11 cellular contexts compared by ENCODE assay signal in the genomic region with DNA sequence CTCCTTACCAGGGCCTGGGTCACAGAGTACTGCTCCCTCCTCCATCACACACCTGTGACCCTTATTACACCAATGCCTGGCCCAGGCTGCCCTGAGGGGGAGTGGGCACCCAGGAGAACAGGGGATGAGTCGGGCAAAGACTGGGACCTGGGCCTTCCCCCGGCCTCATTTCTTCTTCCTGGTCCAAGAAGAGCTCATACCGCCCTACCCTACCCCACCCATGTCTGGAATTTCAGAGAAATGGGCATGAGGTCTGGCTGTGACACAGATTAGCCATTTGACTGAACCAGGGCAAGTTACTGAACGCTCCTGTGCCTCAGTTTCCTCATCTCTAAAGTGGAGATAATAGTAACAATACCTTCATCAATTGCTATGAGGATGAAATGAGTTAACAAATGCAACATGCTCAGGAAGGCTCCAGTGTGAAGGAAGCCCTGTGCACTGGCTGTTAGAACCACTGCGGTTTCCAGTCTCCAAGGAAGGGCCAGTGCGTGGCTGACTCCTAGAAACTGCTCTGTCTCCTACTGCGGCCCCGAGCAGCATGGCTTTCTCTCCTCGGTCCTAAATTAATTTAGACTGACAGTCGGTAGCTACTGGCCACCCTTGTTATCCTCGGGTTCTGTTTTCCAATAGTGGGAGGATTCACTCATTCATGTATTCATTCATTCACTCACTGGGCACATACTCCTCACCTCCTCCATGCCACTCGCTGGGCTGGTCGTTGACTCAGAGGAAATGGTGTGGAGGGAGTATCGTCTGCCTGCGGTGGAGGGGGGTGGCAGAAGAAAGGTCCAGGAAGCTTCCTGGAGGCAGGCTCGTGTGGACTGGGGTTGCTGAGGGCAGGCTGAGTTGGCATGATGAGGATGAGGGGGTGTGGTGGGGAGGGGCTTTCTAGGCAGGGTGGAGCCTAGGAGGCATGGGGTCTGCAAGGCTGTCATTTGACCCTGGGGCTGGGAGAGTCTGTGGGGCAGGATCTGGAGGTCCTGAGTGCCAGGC.
DNase-seq lines count a peak whose midpoint lies in the region; ATAC-seq and TF ChIP-seq lines count a peak whose summit lies in the region.
"Had no signal": no experiment of that assay in that cellular context is flagged by ENCODE, and none has a peak within 500 bp of the region (broad histone marks: within the 10 kb centered on the region; RNA-seq: fewer than 3 reads in every experiment).

No MANE protein-coding gene starts in this region.

- POLR2A ChIA-PET in SK-N-SH (lab: Yijun Ruan, JAX) (no interaction called here), WTC11 (lab: Charles Lee) (no interaction called here)
- POLR2A ChIA-PET in CD4-positive, alpha-beta memory T cell (lab: Charles Lee; ENCODE audit: partially characterized antibody): no interaction called here

- TF ChIP-seq EP300 in SK-N-SH (IDR thresholded peaks at IDR 0.05; ENCODE audit: borderline replicate concordance in 1 of 2, low read depth in 1 of 2, low read length in 1 of 2): no peak

- DNase-seq in SK-N-SH (no peak), WTC11 (ENCODE audit: low spot score) (peak; percentile 24), iPS-NIHi7 (ENCODE audit: extremely low spot score) (peak; percentile 64), type B pancreatic cell (ENCODE audit: extremely low spot score, unreplicated experiment) (no peak), T-helper 17 cell (no peak), nephron progenitor cell (no peak)
- DNase-seq in CD4-positive, alpha-beta memory T cell: no peak
- DNase-seq: GF-D8, naive B cell had no signal

- H3K4me3 ChIP-seq in SK-N-SH (ENCODE audit: low read depth in 2 of 2, low read length in 1 of 2): no peak overlapping the region
- H3K4me3 ChIP-seq in CD4-positive, alpha-beta memory T cell (ENCODE audit: low read length in 2 of 2): no peak overlapping the region
- H3K4me3 ChIP-seq: SK-N-MC had no signal

- H3K9me3 Mint-ChIP-seq in WTC11 (no peaks in the 10 kb centered on the region), type B pancreatic cell (no peaks in the 10 kb centered on the region), nephron progenitor cell (no peaks in the 10 kb centered on the region)
- H3K9me3 Mint-ChIP-seq in CD4-positive, alpha-beta memory T cell: no peaks in the 10 kb centered on the region

- H3K4me2 ChIP-seq in SK-N-SH: peak overlapping the region; percentile 24; the same call in 1 of the 2 replicates

- H3K9me3 ChIP-seq in SK-N-SH (no peaks in the 10 kb centered on the region), T-helper 17 cell (ENCODE audit: control insufficient read depth, low read length, poor library complexity, severe bottlenecking) (no peaks in the 10 kb centered on the region)
- no peaks in the 10 kb centered on the region for H3K9me3 ChIP-seq in CD4-positive, alpha-beta memory T cell (ENCODE audit: control insufficient read depth in 1 of 2, low read length in 2 of 2)

- CTCF ChIA-PET in SK-N-SH (lab: Yijun Ruan, JAX) (interaction anchor here (2.5 kb wide), 1 partner anchor 216 kb away, joined by 8 read pairs; no protein-coding TSS in a partner anchor), WTC11 (lab: Charles Lee) (interaction anchor here (0.6 to 0.7 kb wide), 2 partner anchors 10 to 110 kb away, joined by 3 to 4 read pairs; no protein-coding TSS in a partner anchor)
- CTCF ChIA-PET in CD4-positive, alpha-beta memory T cell (lab: Charles Lee; ENCODE audit: partially characterized antibody): no interaction called here

- no peak; the same call in 1 of the 2 replicates for TF ChIP-seq RAD21 in SK-N-SH (IDR thresholded peaks at IDR 0.05; ENCODE audit: low read length)

- H4K20me1 ChIP-seq in SK-N-SH (ENCODE audit: insufficient read depth): no peaks in the 10 kb centered on the region

- H3K27me3 Mint-ChIP-seq in WTC11 (ENCODE audit: low read depth): no peaks in the 10 kb centered on the region
- H3K27me3 Mint-ChIP-seq in type B pancreatic cell: peaks cover 8% of the 10 kb centered on the region
- H3K27me3 Mint-ChIP-seq in T-helper 17 cell: peaks cover 17% of the 10 kb centered on the region
- peaks cover 1% of the 10 kb centered on the region in 2 donors for H3K27me3 Mint-ChIP-seq in CD4-positive, alpha-beta memory T cell
- peaks cover 39% of the 10 kb centered on the region for H3K27me3 Mint-ChIP-seq in nephron progenitor cell (ENCODE audit: low read depth, poor library complexity)

- H3K27ac Mint-ChIP-seq in WTC11: no peak overlapping the region; the same call in 1 of the 2 replicates
- peak overlapping the region; percentile 75 for H3K27ac Mint-ChIP-seq in type B pancreatic cell
- no peak overlapping the region for H3K27ac Mint-ChIP-seq in T-helper 17 cell
- no peak overlapping the region for H3K27ac Mint-ChIP-seq in CD4-positive, alpha-beta memory T cell
- H3K27ac Mint-ChIP-seq in nephron progenitor cell: no peak overlapping the region

- intact Hi-C loops in CD4-positive, alpha-beta memory T cell (cut with micrococcal nuclease): no loop called here

- H3K36me3 Mint-ChIP-seq in WTC11: no peaks in the 10 kb centered on the region
- H3K36me3 Mint-ChIP-seq in type B pancreatic cell: peaks cover 5% of the 10 kb centered on the region
- no peaks in the 10 kb centered on the region for H3K36me3 Mint-ChIP-seq in T-helper 17 cell (ENCODE audit: low read depth)
- no peaks in the 10 kb centered on the region for H3K36me3 Mint-ChIP-seq in CD4-positive, alpha-beta memory T cell
- no peaks in the 10 kb centered on the region for H3K36me3 Mint-ChIP-seq in nephron progenitor cell (ENCODE audit: low read depth)
- H3K36me3 Mint-ChIP-seq: naive B cell had no signal

- no peaks in the 10 kb centered on the region for H3K9me2 ChIP-seq in SK-N-SH

- WGBS in SK-N-SH (ENCODE audit: low lambda C conversion rate): 62% methylated on average over 14 of the region's 16 CpGs

- no peak overlapping the region for H2AFZ ChIP-seq in SK-N-SH (ENCODE audit: low read depth)

- H3K4me3 Mint-ChIP-seq in WTC11 (no peak overlapping the region), type B pancreatic cell (peak overlapping the region; percentile 17), T-helper 17 cell (no peak overlapping the region), nephron progenitor cell (no peak overlapping the region)
- H3K4me3 Mint-ChIP-seq in CD4-positive, alpha-beta memory T cell: no peak overlapping the region
- H3K4me3 Mint-ChIP-seq: naive B cell had no signal

- peaks cover 7% of the 10 kb centered on the region for H3F3A ChIP-seq in SK-N-SH (replicated peaks; ENCODE audit: insufficient read depth)

- H3K9ac ChIP-seq in SK-N-SH: no peak overlapping the region

- H3K79me2 ChIP-seq in SK-N-SH (ENCODE audit: insufficient read depth): peaks cover 9% of the 10 kb centered on the region; the same call in 1 of the 2 replicates

- ATAC-seq in SK-N-SH treated with all-trans-retinoic acid at 6 μM for 48 hours (no peak), WTC11 (peak; percentile 83), T-helper 17 cell (no peak)

- no peaks in the 10 kb centered on the region for H3K36me3 ChIP-seq in SK-N-SH (replicated peaks in 1 of 2; ENCODE audit: control insufficient read depth in 1 of 2, insufficient read depth in 2 of 2, low read length in 1 of 2)
- no peaks in the 10 kb centered on the region for H3K36me3 ChIP-seq in CD4-positive, alpha-beta memory T cell (ENCODE audit: insufficient read depth, low read length)

- peaks cover 22 to 41% of the 10 kb centered on the region in 2 experiments for H3K4me1 ChIP-seq in SK-N-SH (ENCODE audit: control insufficient read depth in 1 of 2, insufficient read depth in 2 of 2, low read depth in 1 of 2, low read length in 1 of 2)
- H3K4me1 ChIP-seq in CD4-positive, alpha-beta memory T cell (ENCODE audit: insufficient read depth, low read length): no peaks in the 10 kb centered on the region

- H3K27ac ChIP-seq in SK-N-SH (ENCODE audit: low read depth in 2 of 2, low read length in 1 of 2): peak overlapping the region in 1 of 2 experiments; percentile 4; a peak in 1 of 4 replicates
- H3K27ac ChIP-seq in CD4-positive, alpha-beta memory T cell (ENCODE audit: low read depth, low read length): no peak overlapping the region
- H3K27ac ChIP-seq: SK-N-MC had no signal

- no peaks in the 10 kb centered on the region for H3K27me3 ChIP-seq in SK-N-SH (ENCODE audit: insufficient read depth)
- no peaks in the 10 kb centered on the region for H3K27me3 ChIP-seq in CD4-positive, alpha-beta memory T cell (ENCODE audit: insufficient read depth, low read length)

- no peak for TF ChIP-seq CTCF in SK-N-SH (IDR thresholded peaks at IDR 0.05)
- no peak for TF ChIP-seq CTCF in WTC11 (IDR thresholded peaks at IDR 0.05)
- TF ChIP-seq CTCF in type B pancreatic cell (conservative IDR thresholded peaks at IDR 0.05): no peak
- TF ChIP-seq CTCF in nephron progenitor cell (IDR thresholded peaks at IDR 0.05): no peak

- H3K4me1 Mint-ChIP-seq in WTC11 (peaks cover 41% of the 10 kb centered on the region), type B pancreatic cell (ENCODE audit: unreplicated experiment) (peaks cover 31% of the 10 kb centered on the region), T-helper 17 cell (peaks cover 2% of the 10 kb centered on the region), nephron progenitor cell (peaks cover 73% of the 10 kb centered on the region)
- no peaks in the 10 kb centered on the region for H3K4me1 Mint-ChIP-seq in CD4-positive, alpha-beta memory T cell
- H3K4me1 Mint-ChIP-seq: naive B cell had no signal

TF ChIP-seq in SK-N-SH, 30 proteins besides CTCF, POLR2A, EP300 and RAD21 (continues in another document):
- TF ChIP-seq SIN3A (IDR thresholded peaks at IDR 0.05; ENCODE audit: borderline replicate concordance, low read depth, low read length): no peak
- no peak for TF ChIP-seq MXI1 (IDR thresholded peaks at IDR 0.05; ENCODE audit: low read depth, low read length)

TF ChIP-seq in WTC11, 78 proteins besides CTCF, POLR2A, EP300 and RAD21 (continues in another document):
- no peak for TF ChIP-seq SMAD3 (CRISPR knock-in tag; IDR thresholded peaks at IDR 0.05; ENCODE audit: borderline replicate concordance)
- TF ChIP-seq, protein P1, sequence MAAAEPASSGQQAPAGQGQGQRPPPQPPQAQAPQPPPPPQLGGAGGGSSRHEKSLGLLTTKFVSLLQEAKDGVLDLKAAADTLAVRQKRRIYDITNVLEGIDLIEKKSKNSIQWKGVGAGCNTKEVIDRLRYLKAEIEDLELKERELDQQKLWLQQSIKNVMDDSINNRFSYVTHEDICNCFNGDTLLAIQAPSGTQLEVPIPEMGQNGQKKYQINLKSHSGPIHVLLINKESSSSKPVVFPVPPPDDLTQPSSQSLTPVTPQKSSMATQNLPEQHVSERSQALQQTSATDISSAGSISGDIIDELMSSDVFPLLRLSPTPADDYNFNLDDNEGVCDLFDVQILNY (CRISPR knock-in tag; IDR thresholded peaks at IDR 0.05): no peak

Comparison
In these comparisons a context has a peak if more than half of its experiments do, and no peak if none do; other contexts are left out.
1. DNase-seq: peak in WTC11 (single experiment) and iPS-NIHi7 (single experiment); none in SK-N-SH (single experiment), type B pancreatic cell (single experiment), T-helper 17 cell (0 of 3), CD4-positive, alpha-beta memory T cell (0 of 5) and nephron progenitor cell (single experiment).